In the genomic region with DNA sequence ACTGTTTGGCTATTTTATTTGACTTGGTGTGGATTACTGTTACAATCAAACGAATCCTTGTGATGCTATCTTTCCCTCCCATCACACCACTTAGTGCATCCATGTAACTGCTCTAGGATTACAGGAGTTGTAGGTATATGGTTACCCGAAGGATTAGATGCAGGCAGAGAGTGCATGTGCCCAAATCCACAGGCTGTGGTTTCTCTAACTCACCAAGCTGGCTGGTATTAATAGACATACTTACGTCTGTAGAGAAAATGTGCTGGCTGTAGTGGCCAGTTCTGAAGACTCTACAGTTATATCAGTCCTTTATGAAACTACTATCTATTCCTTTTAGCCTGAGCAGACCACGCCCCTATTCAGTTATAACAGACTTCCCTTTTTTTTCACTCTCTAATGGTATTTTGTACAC, we compare ENCODE assay signal across 11 cellular contexts. TPM values are rescaled to one million over a fixed set of nuclear protein-coding genes. Genes with fewer than 3 reads are reported as not detected.
A peak's percentile ranks its signal among the peaks of the same experiment; 100 is the strongest.
DNase-seq lines count a peak whose midpoint lies in the region; ATAC-seq, FAIRE-seq and TF ChIP-seq lines count a peak whose summit lies in the region.
"Had no signal": no experiment of that assay in that cellular context is flagged by ENCODE, and none has a peak within 500 bp of the region (broad histone marks: within the 10 kb centered on the region; RNA-seq: fewer than 3 reads in every experiment).

No MANE protein-coding gene starts in this region.

- H3K79me2 ChIP-seq in GM23338 (replicated peaks; ENCODE audit: insufficient read depth) (peaks cover 29% of the 10 kb centered on the region), OCI-LY3 (ENCODE audit: low read length) (peaks cover 46% of the 10 kb centered on the region)

- H3K27ac ChIP-seq in A549 (peak overlapping the region; percentile 54 to 98; a peak in 4 of 6 replicates), GM23338 (ENCODE audit: low read depth) (0 out of 2 replicates have a peak overlapping the region, but pooled peaks have one; percentile 83), OCI-LY3 (ENCODE audit: low read length) (peak overlapping the region; percentile 86), brain microvascular endothelial cell (no peak overlapping the region), prostate gland (no peak overlapping the region), caudate nucleus (ENCODE audit: low read depth, low read length) (no peak overlapping the region)

- no peaks in the 10 kb centered on the region for H3K27me3 ChIP-seq in GM23338 (ENCODE audit: insufficient read depth)
- H3K27me3 ChIP-seq in OCI-LY3 (ENCODE audit: low read depth, low read length): no peaks in the 10 kb centered on the region
- no peaks in the 10 kb centered on the region for H3K27me3 ChIP-seq in brain microvascular endothelial cell (replicated peaks)
- H3K27me3 ChIP-seq in prostate gland (replicated peaks; ENCODE audit: insufficient read depth): no peaks in the 10 kb centered on the region
- H3K27me3 ChIP-seq: upper lobe of left lung had no signal

- peaks cover 13% of the 10 kb centered on the region for H3K9me3 Mint-ChIP-seq in GM23338

- peaks cover 11% of the 10 kb centered on the region; the same call in 1 of the 2 replicates for H3F3A ChIP-seq in GM23338 (replicated peaks; ENCODE audit: low read depth)

- no peak for TF ChIP-seq RAD21 in A549 (conservative IDR thresholded peaks at IDR 0.05 in 1 of 2, IDR thresholded peaks at IDR 0.05 in 1 of 2)

- CTCF ChIA-PET in A549 (lab: Yijun Ruan, JAX): no interaction called here

- H4K20me1 ChIP-seq in GM23338 (replicated peaks; ENCODE audit: insufficient read depth): peaks cover 11% of the 10 kb centered on the region; the same call in 1 of the 2 replicates
- peaks cover 16% of the 10 kb centered on the region for H4K20me1 ChIP-seq in OCI-LY3 (ENCODE audit: insufficient read depth, low read length)

- DNase-seq in A549 (ENCODE audit: low read depth in 1 of 2, low spot score in 1 of 2): no peak
- DNase-seq in GM23338 (ENCODE audit: low spot score): no peak
- DNase-seq in brain microvascular endothelial cell: no peak
- DNase-seq in middle frontal gyrus (ENCODE audit: extremely low spot score, low spot score): no peak
- no peak for DNase-seq in frontal cortex (ENCODE audit: low spot score in 2 of 2)
- no peak for DNase-seq in prostate gland (ENCODE audit: low spot score)
- DNase-seq in caudate nucleus (lab: John Stamatoyannopoulos, UW): no peak
- DNase-seq: naive thymus-derived CD8-positive, alpha-beta T cell; upper lobe of left lung had no signal

- H3K4me1 ChIP-seq in A549: peaks cover 19% of the 10 kb centered on the region
- H3K4me1 ChIP-seq in GM23338 (ENCODE audit: insufficient read depth): peaks cover 10% of the 10 kb centered on the region; the same call in 1 of the 2 replicates
- peaks cover 16% of the 10 kb centered on the region for H3K4me1 ChIP-seq in OCI-LY3 (ENCODE audit: low read length)
- peaks cover 2% of the 10 kb centered on the region for H3K4me1 ChIP-seq in prostate gland (replicated peaks)

- H3K4me2 ChIP-seq in A549: peak overlapping the region; percentile 90
- peak overlapping the region; percentile 82 for H3K4me2 ChIP-seq in GM23338
- H3K4me2 ChIP-seq in OCI-LY3 (ENCODE audit: low read length): peak overlapping the region; percentile 87

- H3K27me3 Mint-ChIP-seq in GM23338 (ENCODE audit: insufficient read depth, low read depth, poor library complexity): peaks cover 15% of the 10 kb centered on the region

- FAIRE-seq in A549 (lab: Jason Lieb, UNC) (no peak), frontal cortex (lab: Jason Lieb, UNC) (no peak)
- FAIRE-seq: HTR-8/SVneo had no signal

- intact Hi-C loops in prostate gland (cut with DNase I): loop anchor here (5.0 to 10.0 kb wide), 5 partner anchors 72 to 612 kb away; partner anchors contain the start of gene UBL3

- H3K9ac ChIP-seq in OCI-LY3 (ENCODE audit: low read length): peak overlapping the region; percentile 79

- in situ Hi-C loops in brain microvascular endothelial cell (cut with HindIII; ENCODE audit: low pct_ligation_motif_present, low sequenced_read_pairs): no loop called here

- no peak for TF ChIP-seq EP300 in A549 (IDR thresholded peaks at IDR 0.05)

- H2AFZ ChIP-seq in GM23338 (no peak overlapping the region), OCI-LY3 (ENCODE audit: low read depth, low read length) (peak overlapping the region; percentile 72)

- TF ChIP-seq CTCF in A549 (IDR thresholded peaks at IDR 0.05) (no peak), GM23338 (conservative IDR thresholded peaks at IDR 0.05; ENCODE audit: low read depth in 2 of 2) (no peak), OCI-LY3 (IDR thresholded peaks at IDR 0.05; ENCODE audit: low read depth, low read length) (no peak), brain microvascular endothelial cell (IDR thresholded peaks at IDR 0.05; ENCODE audit: low read depth, low read length, missing control alignments) (no peak), prostate gland (IDR thresholded peaks at IDR 0.05) (no peak)

- H3K4me3 ChIP-seq in A549 (no peak overlapping the region), GM23338 (peak overlapping the region; percentile 58), OCI-LY3 (ENCODE audit: low read length) (peak overlapping the region; percentile 78), brain microvascular endothelial cell (ENCODE audit: low read depth, low read length) (peak overlapping the region; percentile 51), prostate gland (no peak overlapping the region)

- no peak overlapping the region for H3K27ac Mint-ChIP-seq in GM23338

- H3K36me3 ChIP-seq in GM23338 (ENCODE audit: insufficient read depth) (peaks cover 17% of the 10 kb centered on the region), OCI-LY3 (replicated peaks; ENCODE audit: low read depth, low read length) (peaks cover 19% of the 10 kb centered on the region), brain microvascular endothelial cell (replicated peaks) (peaks cover 9% of the 10 kb centered on the region), prostate gland (no peaks in the 10 kb centered on the region)

- peaks cover 13% of the 10 kb centered on the region; the same call in 2 of the 3 replicates for H3K4me1 Mint-ChIP-seq in GM23338

- no peaks in the 10 kb centered on the region for H3K9me2 ChIP-seq in GM23338 (ENCODE audit: insufficient read depth)

- WGBS in A549 (ENCODE audit: missing lambda C conversion rate): 51% methylated on average over 4 of the region's 4 CpGs
- WGBS in prostate gland: 51% methylated on average over 4 of the region's 4 CpGs

- ATAC-seq in A549 (0 out of 6 replicates have a peak, but pooled peaks of 1 of the 2 experiments have one; percentile 10), GM23338 (no peak)
- ATAC-seq: naive thymus-derived CD8-positive, alpha-beta T cell had no signal

- H3K9me3 ChIP-seq in A549 (no peaks in the 10 kb centered on the region), OCI-LY3 (ENCODE audit: insufficient read depth, low read length) (no peaks in the 10 kb centered on the region), prostate gland (no peaks in the 10 kb centered on the region)
- H3K9me3 ChIP-seq: upper lobe of left lung had no signal

- TF ChIP-seq POLR2A in A549 (IDR thresholded peaks at IDR 0.05; ENCODE audit: low read length): no peak
- TF ChIP-seq POLR2A in prostate gland (IDR thresholded peaks at IDR 0.05): no peak

- H3K36me3 Mint-ChIP-seq in GM23338 (ENCODE audit: low read depth): peaks cover 31% of the 10 kb centered on the region

- peak overlapping the region; percentile 86 for H3K4me3 Mint-ChIP-seq in GM23338

- POLR2A ChIA-PET in A549 (lab: Yijun Ruan, JAX): no interaction called here

TF ChIP-seq in A549, 52 proteins besides CTCF, POLR2A, EP300 and RAD21 (continues in another document):
- no peak for TF ChIP-seq JUN (IDR thresholded peaks at IDR 0.05)
- TF ChIP-seq ZC3H11A (IDR thresholded peaks at IDR 0.05): no peak
- TF ChIP-seq, protein P1, sequence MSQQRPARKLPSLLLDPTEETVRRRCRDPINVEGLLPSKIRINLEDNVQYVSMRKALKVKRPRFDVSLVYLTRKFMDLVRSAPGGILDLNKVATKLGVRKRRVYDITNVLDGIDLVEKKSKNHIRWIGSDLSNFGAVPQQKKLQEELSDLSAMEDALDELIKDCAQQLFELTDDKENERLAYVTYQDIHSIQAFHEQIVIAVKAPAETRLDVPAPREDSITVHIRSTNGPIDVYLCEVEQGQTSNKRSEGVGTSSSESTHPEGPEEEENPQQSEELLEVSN (IDR thresholded peaks at IDR 0.05; ENCODE audit: borderline replicate concordance, low read depth): no peak
- no peak for TF ChIP-seq RNF2 (IDR thresholded peaks at IDR 0.05; ENCODE audit: borderline replicate concordance, low read depth)

RNA-seq across cellular contexts. Expression of gene HMGB1, which starts 1.1 kb away (rescaled TPM):
- 295 and 353 TPM in 2 replicates for polyA plus RNA-seq in A549 (2011; rRNA removed)
- 149 and 172 TPM in 2 replicates for polyA plus RNA-seq in A549 (2012; cell fraction: cytosol; rRNA removed)
- polyA plus RNA-seq in A549 (2012; cell fraction: nucleus; rRNA removed): 53.3 and 78.4 TPM in 2 replicates
- 613 to 689 TPM (median 641 TPM) in 3 replicates for polyA plus RNA-seq in A549 (2017; fragmentation: RNase III; extraction: RNeasy Plus Mini Kit Qiagen cat#74134 plus additional on column Dnase treatment)
- 41.7 and 44.2 TPM in 2 replicates for polyA minus RNA-seq in A549 (2011; rRNA and poly(A)+ RNA removed)
- 712 and 727 TPM in 2 replicates for total RNA-seq in GM23338 (2014; rRNA removed; shearing (Covaris generic))
- 2,890 and 2,970 TPM in 2 replicates for polyA plus RNA-seq in GM23338 (2016; fragmentation: Nextera tagmentation; extraction: Ambion mirVana)
- total RNA-seq in frontal cortex: 199 TPM
- 100 to 1,000 TPM; 264 to 274 TPM for total RNA-seq in prostate gland

RNA-seq across cellular contexts. Expression of gene UBE2L5, which starts 44.6 kb away (rescaled TPM):
- polyA plus RNA-seq in A549 (2011; rRNA removed) (0.48 TPM in 1 of 2 replicates, not detected in the other), A549 (2017; fragmentation: RNase III; extraction: RNeasy Plus Mini Kit Qiagen cat#74134 plus additional on column Dnase treatment) (0.31 to 0.53 TPM (median 0.33 TPM) in 3 replicates), GM23338 (2016; fragmentation: Nextera tagmentation; extraction: Ambion mirVana) (0.21 TPM in 1 of 2 replicates, not detected in the other)
- not detected in 2 replicates for polyA plus RNA-seq in A549 (2012; cell fraction: cytosol; rRNA removed)
- polyA plus RNA-seq in A549 (2012; cell fraction: nucleus; rRNA removed): not detected in 2 replicates
- polyA minus RNA-seq in A549 (2011; rRNA and poly(A)+ RNA removed): 0.12 TPM in 1 of 2 replicates, not detected in the other
- total RNA-seq in GM23338 (2014; rRNA removed; shearing (Covaris generic)): not detected in 2 replicates
- total RNA-seq in frontal cortex (not detected), prostate gland (1 to 10 TPM in 1 of 2 donors, under 1 TPM in 1; 0.18 to 5.2 TPM)
- total RNA-seq: naive thymus-derived CD8-positive, alpha-beta T cell; upper lobe of left lung had no signal
- polyA plus RNA-seq: naive thymus-derived CD8-positive, alpha-beta T cell had no signal

Comparison
In these comparisons a context has a peak if more than half of its experiments do, and no peak if none do; other contexts are left out.
1. H3K27ac ChIP-seq: peak in A549 (2 of 2), GM23338 (single experiment) and OCI-LY3 (single experiment); none in brain microvascular endothelial cell (single experiment), prostate gland (0 of 2) and caudate nucleus (single experiment).
2. H3K4me3 ChIP-seq: peak in GM23338 (single experiment), OCI-LY3 (single experiment) and brain microvascular endothelial cell (single experiment); none in A549 (single experiment) and prostate gland (0 of 2).
3. Peak in every context shown above with its lines, with median percentiles within 50 percentile points of each other: H3K4me2 ChIP-seq.